ENCODE assay signal across 1 cellular context in genomic region chr6:118580585-118581419, GRCh38.
TF ChIP-seq lines count a peak whose summit lies in the region.

No MANE protein-coding gene starts in this region.

TF ChIP-seq in K562, 482 proteins besides CTCF, POLR2A, EP300 and RAD21 (continued from another document):
- TF ChIP-seq DEAF1 (CRISPR knock-in tag; IDR thresholded peaks at IDR 0.05) (peak; percentile 52), SAP30 (IDR thresholded peaks at IDR 0.05; ENCODE audit: borderline replicate concordance, insufficient read depth, low read depth, low read length, poor library complexity, severe bottlenecking) (no peak), ZC3H11A (IDR thresholded peaks at IDR 0.05; ENCODE audit: low read depth, low read length) (no peak), ZKSCAN3 (CRISPR knock-in tag; IDR thresholded peaks at IDR 0.05) (no peak), ZNF584 (CRISPR knock-in tag; IDR thresholded peaks at IDR 0.05; ENCODE audit: low read depth) (no peak), SIN3A (IDR thresholded peaks at IDR 0.05; ENCODE audit: borderline replicate concordance in 2 of 2, control insufficient read depth in 1 of 2, low read depth in 2 of 2, low read length in 2 of 2) (no peak), MYNN (IDR thresholded peaks at IDR 0.05) (no peak), MYNN (CRISPR knock-in tag; IDR thresholded peaks at IDR 0.05) (no peak), U2AF2 (optimal IDR thresholded peaks at IDR 0.05; ENCODE audit: low read depth, low read length) (no peak), MTA2 (IDR thresholded peaks at IDR 0.05; ENCODE audit: low read depth) (no peak), ZNF23 (CRISPR knock-in tag; IDR thresholded peaks at IDR 0.05) (no peak), ARID3B (CRISPR knock-in tag; IDR thresholded peaks at IDR 0.05; ENCODE audit: borderline replicate concordance) (no peak), ZNF316 (IDR thresholded peaks at IDR 0.05) (peak; percentile 53), SIX5 (IDR thresholded peaks at IDR 0.05; ENCODE audit: borderline replicate concordance in 1 of 2, insufficient read depth in 1 of 2, low read depth in 1 of 2, low read length in 2 of 2) (no peak), PREB (CRISPR knock-in tag; IDR thresholded peaks at IDR 0.05) (no peak), KLF16 (IDR thresholded peaks at IDR 0.05) (no peak), FOXK1 (CRISPR knock-in tag; IDR thresholded peaks at IDR 0.05; ENCODE audit: borderline replicate concordance) (0 out of 2 replicates have a peak, but pooled peaks have one; percentile 34)
